In genomic region chr14:71661441-71661840, GRCh38 we compare ENCODE assay signal across 21 cellular contexts.
"Had no signal": no experiment of that assay in that cellular context is flagged by ENCODE, and none has a peak within 500 bp of the region (broad histone marks: within the 10 kb centered on the region; RNA-seq: fewer than 3 reads in every experiment).

No MANE protein-coding gene starts in this region.

- H3K4me3 Mint-ChIP-seq: dendritic cell treated with granulocyte-macrophage colony-stimulating factor and Interleukin-4, amounts not matched to agents 40 ng/mL and 50 ng/mL, for 4 days; endodermal cell; memory B cell; natural killer cell treated with Interleukin-12 subunit alpha and Interleukin-12 subunit beta and Interleukin-15 and Interleukin-18, amount 100 ng/mL, for 72 hours; neural progenitor cell; type B pancreatic cell had no signal

- H3K27ac Mint-ChIP-seq: dendritic cell treated with granulocyte-macrophage colony-stimulating factor and Interleukin-4, amounts not matched to agents 40 ng/mL and 50 ng/mL, for 4 days; endodermal cell; memory B cell; natural killer cell treated with Interleukin-12 subunit alpha and Interleukin-12 subunit beta and Interleukin-15 and Interleukin-18, amount 100 ng/mL, for 72 hours; neural progenitor cell; type B pancreatic cell had no signal

- H3K9me3 Mint-ChIP-seq: dendritic cell treated with granulocyte-macrophage colony-stimulating factor and Interleukin-4, amounts not matched to agents 40 ng/mL and 50 ng/mL, for 4 days; endodermal cell; memory B cell; natural killer cell treated with Interleukin-12 subunit alpha and Interleukin-12 subunit beta and Interleukin-15 and Interleukin-18, amount 100 ng/mL, for 72 hours; neural progenitor cell; type B pancreatic cell had no signal

- DNase-seq: endodermal cell; foreskin melanocyte; head of caudate nucleus; kidney; left cardiac atrium; left ventricle myocardium inferior; lower lobe of right lung; midbrain; nucleus accumbens; ovary; right cardiac atrium; small intestine; stimulated activated CD4-positive, alpha-beta T cell treated with anti-CD3 and anti-CD28 coated beads, Interleukin-12 subunit alpha, Interleukin-12 subunit beta, amount 100 ng/mL, for 4 hours; stimulated activated naive CD4-positive, alpha-beta T cell; stomach; thyroid gland had no signal

- ATAC-seq: left cardiac atrium; lower lobe of right lung; natural killer cell treated with Interleukin-12 subunit alpha and Interleukin-12 subunit beta and Interleukin-15 and Interleukin-18, amount 100 ng/mL, for 72 hours; right cardiac atrium had no signal

- FAIRE-seq: kidney, small intestine had no signal

- H3K27me3 Mint-ChIP-seq: dendritic cell treated with granulocyte-macrophage colony-stimulating factor and Interleukin-4, amounts not matched to agents 40 ng/mL and 50 ng/mL, for 4 days; memory B cell; natural killer cell treated with Interleukin-12 subunit alpha and Interleukin-12 subunit beta and Interleukin-15 and Interleukin-18, amount 100 ng/mL, for 72 hours; type B pancreatic cell had no signal
